ENCODE assay signal across 16 cellular contexts in the genomic region with DNA sequence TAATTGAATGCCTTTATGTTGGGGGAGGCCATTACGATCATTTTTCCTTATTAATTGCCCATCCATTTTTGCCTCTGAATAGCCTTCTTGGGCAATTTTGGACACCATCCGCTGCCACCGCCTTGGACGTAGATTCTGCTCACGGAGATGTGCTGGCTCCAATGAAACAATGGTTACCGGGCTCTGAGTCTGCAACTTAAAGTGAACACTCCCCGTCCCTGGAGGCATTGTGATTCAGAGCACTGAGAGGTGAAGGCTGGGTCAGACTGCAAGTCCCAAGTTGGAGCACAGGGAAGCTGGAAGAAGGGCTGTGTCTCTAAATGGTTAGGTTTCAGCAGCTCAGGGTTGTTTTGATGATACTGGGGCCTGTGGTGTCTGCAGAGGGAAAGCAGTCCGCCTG.
DNase-seq lines count a peak whose midpoint lies in the region; ATAC-seq and TF ChIP-seq lines count a peak whose summit lies in the region.
"Had no signal": no experiment of that assay in that cellular context is flagged by ENCODE, and none has a peak within 500 bp of the region (broad histone marks: within the 10 kb centered on the region; RNA-seq: fewer than 3 reads in every experiment).

No MANE protein-coding gene starts in this region.

- H3K4me3 ChIP-seq in heart left ventricle: no peak overlapping the region
- no peak overlapping the region for H3K4me3 ChIP-seq in left ventricle myocardium inferior
- no peak overlapping the region for H3K4me3 ChIP-seq in thoracic aorta
- H3K4me3 ChIP-seq: body of pancreas had no signal

- TF ChIP-seq POLR2A in heart left ventricle (IDR thresholded peaks at IDR 0.05): no peak

- TF ChIP-seq CTCF in heart left ventricle (IDR thresholded peaks at IDR 0.05): no peak
- TF ChIP-seq CTCF in left ventricle myocardium inferior (IDR thresholded peaks at IDR 0.05; ENCODE audit: borderline replicate concordance): no peak
- TF ChIP-seq CTCF in thoracic aorta (IDR thresholded peaks at IDR 0.05): no peak

- intact Hi-C loops in heart left ventricle (cut with DNase I): no loop called here
- intact Hi-C loops in left ventricle myocardium inferior (cut with micrococcal nuclease): no loop called here

- no peaks in the 10 kb centered on the region for H3K27me3 ChIP-seq in heart left ventricle
- H3K27me3 ChIP-seq in left ventricle myocardium inferior (ENCODE audit: low read depth): peaks cover 8% of the 10 kb centered on the region
- H3K27me3 ChIP-seq in thoracic aorta (replicated peaks; ENCODE audit: insufficient read depth): no peaks in the 10 kb centered on the region
- H3K27me3 ChIP-seq: body of pancreas had no signal

- H3K36me3 ChIP-seq in heart left ventricle: no peaks in the 10 kb centered on the region
- no peaks in the 10 kb centered on the region for H3K36me3 ChIP-seq in left ventricle myocardium inferior
- H3K36me3 ChIP-seq in thoracic aorta: no peaks in the 10 kb centered on the region

- 61 to 74% (median 67%) methylated on average over 8 of the region's 8 CpGs for WGBS in heart left ventricle, 4 donors

- H3K9me3 ChIP-seq in heart left ventricle (no peaks in the 10 kb centered on the region), left ventricle myocardium inferior (replicated peaks) (no peaks in the 10 kb centered on the region), thoracic aorta (no peaks in the 10 kb centered on the region)
- H3K9me3 ChIP-seq: body of pancreas had no signal

- DNase-seq in heart left ventricle: peak in 2 of 5 donors; percentile 17 to 44
- no peak for DNase-seq in left ventricle myocardium inferior
- DNase-seq in dermis blood vessel endothelial cell: peak; percentile 31
- peak; percentile 52 for DNase-seq in islet precursor cell
- peak; percentile 57 for DNase-seq in thoracic aorta (ENCODE audit: low spot score)
- DNase-seq: activated effector memory CD4-positive, alpha-beta T cell treated with anti-CD3 and anti-CD28 coated beads, Interleukin-2, amount 50 U/mL, for 16 hours; effector CD4-positive, alpha-beta T cell; head of caudate nucleus; kidney glomerular epithelial cell; NCI-H1417; NCI-H446 treated with DMSO at 0.1 percent for 48 hours; substantia nigra had no signal

- ATAC-seq in heart left ventricle (peak in 3 of 4 donors; percentile 34 to 68 (median 35)), thoracic aorta (ENCODE audit: insufficient number of reproducible peaks, low FRiP score, low read depth) (no peak), GM21619 (IDR thresholded peaks at IDR 0.05; ENCODE audit: unreplicated experiment) (no peak), HG03025 (IDR thresholded peaks at IDR 0.05; ENCODE audit: low FRiP score, unreplicated experiment) (no peak), HG03565 (IDR thresholded peaks at IDR 0.05; ENCODE audit: unreplicated experiment) (no peak)
- ATAC-seq: body of pancreas had no signal

- H3K27ac ChIP-seq in heart left ventricle: peak overlapping the region in 1 of 12 donors; percentile 12
- no peak overlapping the region for H3K27ac ChIP-seq in left ventricle myocardium inferior (replicated peaks)
- H3K27ac ChIP-seq in thoracic aorta: no peak overlapping the region
- H3K27ac ChIP-seq: body of pancreas had no signal

- peaks cover 0 to 11% (median 0%) of the 10 kb centered on the region in 12 donors for H3K4me1 ChIP-seq in heart left ventricle
- H3K4me1 ChIP-seq in left ventricle myocardium inferior: no peaks in the 10 kb centered on the region
- H3K4me1 ChIP-seq in thoracic aorta (ENCODE audit: control insufficient read depth in 1 of 2, low read depth in 2 of 2): no peaks in the 10 kb centered on the region
- H3K4me1 ChIP-seq: body of pancreas had no signal

Comparison
In these comparisons a context has a peak if more than half of its experiments do, and no peak if none do; other contexts are left out.
1. ATAC-seq: peak in heart left ventricle (3 of 4); none in thoracic aorta (single experiment), GM21619 (single experiment), HG03025 (single experiment) and HG03565 (single experiment).